Comparison of ENCODE assay signal across 14 cellular contexts in the genomic region with DNA sequence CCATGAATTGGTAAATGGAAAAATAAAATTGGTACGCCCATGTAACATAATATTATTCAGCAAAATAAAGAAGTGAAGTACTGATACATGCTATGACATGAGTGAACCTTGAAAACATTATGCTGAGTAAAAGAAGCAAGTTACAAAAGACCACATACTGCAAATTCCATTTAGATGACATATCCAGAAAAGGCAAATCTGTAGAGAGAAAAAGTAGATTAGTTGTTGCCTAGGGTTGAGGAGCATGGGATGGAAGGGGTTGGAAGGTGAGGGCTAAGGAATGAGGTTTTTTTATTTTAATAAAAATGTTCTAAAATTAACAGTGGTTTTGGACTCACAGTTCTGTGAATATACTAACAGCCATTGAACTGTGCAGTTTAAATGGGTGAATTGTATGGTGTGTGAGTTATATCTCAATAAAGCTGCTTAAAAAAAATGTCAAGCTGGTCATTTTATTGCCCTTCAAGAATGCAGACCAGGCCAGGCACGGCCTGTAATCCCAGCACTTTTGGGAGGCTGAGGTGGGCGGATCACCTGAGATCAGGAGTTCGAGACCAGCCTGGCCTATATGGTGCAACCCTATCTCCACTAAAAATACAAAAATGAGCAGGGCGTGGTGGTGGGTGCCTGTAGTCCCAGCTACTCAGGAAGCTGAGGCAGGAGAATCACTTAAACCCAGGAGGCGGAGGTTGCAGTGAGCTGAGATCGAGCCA. TPM values are rescaled to one million over a fixed set of nuclear protein-coding genes. Genes with fewer than 3 reads are reported as not detected.
DNase-seq lines count a peak whose midpoint lies in the region; ATAC-seq, FAIRE-seq and TF ChIP-seq lines count a peak whose summit lies in the region.
"Had no signal": no experiment of that assay in that cellular context is flagged by ENCODE, and none has a peak within 500 bp of the region (broad histone marks: within the 10 kb centered on the region; RNA-seq: fewer than 3 reads in every experiment).

No MANE protein-coding gene starts in this region.

- no peak for TF ChIP-seq POLR2A in HepG2 (IDR thresholded peaks at IDR 0.05; ENCODE audit: insufficient read depth in 1 of 2, low read depth in 2 of 2, low read length in 2 of 2)

- no peaks in the 10 kb centered on the region for H4K20me1 ChIP-seq in mammary epithelial cell (ENCODE audit: insufficient read depth, low read length)
- H4K20me1 ChIP-seq in HepG2 (ENCODE audit: insufficient read depth, low read length), result no peaks in the 10 kb centered on the region

- H3K79me2 ChIP-seq in mammary epithelial cell (ENCODE audit: insufficient read depth, low read length), result no peaks in the 10 kb centered on the region
- H3K79me2 ChIP-seq in HepG2 (ENCODE audit: insufficient read depth, low read length), result no peaks in the 10 kb centered on the region

- no TSS peak for BruUV-seq in mammary epithelial cell (replicated peaks; lab: Mats Ljungman, UMichigan)
- no TSS peak for BruUV-seq in HepG2 (replicated peaks; lab: Mats Ljungman, UMichigan)

- H3K4me2 ChIP-seq in mammary epithelial cell (ENCODE audit: insufficient read depth, low read depth, low read length) (peak overlapping the region; percentile 74), HepG2 (ENCODE audit: low read depth, low read length) (no peak overlapping the region)

- H3K9me3 Mint-ChIP-seq in activated CD4-positive, alpha-beta memory T cell treated with anti-CD3 and anti-CD28 coated beads for 36 hours, result no peaks in the 10 kb centered on the region
- H3K9me3 Mint-ChIP-seq: CD4-positive, CD25-positive, alpha-beta regulatory T cell had no signal

- no peak overlapping the region for H3K4me3 ChIP-seq in mammary epithelial cell (replicated peaks in 1 of 3; ENCODE audit: insufficient read depth in 1 of 3, low read depth in 2 of 3, low read length in 3 of 3)
- no peak overlapping the region for H3K4me3 ChIP-seq in HepG2 (replicated peaks in 1 of 3; ENCODE audit: insufficient read depth in 1 of 3, low read depth in 2 of 3, low read length in 3 of 3)
- H3K4me3 ChIP-seq: adrenal gland, esophagus muscularis mucosa, left ventricle myocardium inferior, psoas muscle had no signal

- POLR2A ChIA-PET in HepG2 (lab: Yijun Ruan, JAX), result interaction anchor here (1.0 to 1.2 kb wide), 2 partner anchors 9 to 64 kb away, joined by 3 to 5 read pairs; a partner anchor contains a TSS
- POLR2A ChIA-PET in activated CD4-positive, alpha-beta memory T cell treated with anti-CD3 and anti-CD28 coated beads for 36 hours (lab: Charles Lee), result interaction anchor here (1.1 kb wide), 1 partner anchor 88 kb away, joined by 3 read pairs; no protein-coding TSS in a partner anchor

- no peak overlapping the region for H3K27ac Mint-ChIP-seq in activated CD4-positive, alpha-beta memory T cell treated with anti-CD3 and anti-CD28 coated beads for 36 hours

- H3K27me3 ChIP-seq in mammary epithelial cell (ENCODE audit: insufficient read depth, low read length) (no peaks in the 10 kb centered on the region), HepG2 (ENCODE audit: control insufficient read depth in 1 of 2, insufficient read depth in 2 of 2, low read length in 2 of 2) (no peaks in the 10 kb centered on the region)
- H3K27me3 ChIP-seq: adrenal gland, esophagus muscularis mucosa had no signal

- H2AFZ ChIP-seq in mammary epithelial cell (ENCODE audit: low read depth, low read length) (no peak overlapping the region), HepG2 (ENCODE audit: low read length) (no peak overlapping the region)

- H3K4me1 Mint-ChIP-seq in activated CD4-positive, alpha-beta memory T cell treated with anti-CD3 and anti-CD28 coated beads for 36 hours (ENCODE audit: low read depth), result peaks cover 28% of the 10 kb centered on the region

- FAIRE-seq in HepG2 (lab: Jason Lieb, UNC), result no peak

- intact Hi-C loops in mammary epithelial cell (cut with micrococcal nuclease) (loop anchor here (1.0 kb wide), 1 partner anchor 8 kb away; a partner anchor contains a TSS), HepG2 (cut with micrococcal nuclease; ENCODE audit: unreplicated experiment) (no loop called here)
- intact Hi-C loops in activated CD4-positive, alpha-beta memory T cell treated with anti-CD3 and anti-CD28 coated beads for 36 hours (cut with micrococcal nuclease), result loop anchor here (1.0 kb wide), 1 partner anchor 20 kb away; no protein-coding TSS in a partner anchor

- TF ChIP-seq RAD21 in HepG2 (CRISPR knock-in tag; IDR thresholded peaks at IDR 0.05), result no peak

- 69% methylated on average over 6 of the region's 7 CpGs for WGBS in mammary epithelial cell (ENCODE audit: low coverage, missing lambda C conversion rate)
- 81% methylated on average over 7 of the region's 7 CpGs for WGBS in HepG2 (ENCODE audit: low lambda C conversion rate)

- no peaks in the 10 kb centered on the region for H3K36me3 Mint-ChIP-seq in activated CD4-positive, alpha-beta memory T cell treated with anti-CD3 and anti-CD28 coated beads for 36 hours
- H3K36me3 Mint-ChIP-seq: CD4-positive, CD25-positive, alpha-beta regulatory T cell had no signal

- H3K27me3 Mint-ChIP-seq in activated CD4-positive, alpha-beta memory T cell treated with anti-CD3 and anti-CD28 coated beads for 36 hours, result peaks cover 18% of the 10 kb centered on the region

- peaks cover 57% of the 10 kb centered on the region for H3K4me1 ChIP-seq in mammary epithelial cell (ENCODE audit: insufficient read depth, low read length)
- peaks cover 44% of the 10 kb centered on the region for H3K4me1 ChIP-seq in HepG2 (ENCODE audit: insufficient read depth, low read length)

- H3K36me3 ChIP-seq in mammary epithelial cell (ENCODE audit: insufficient read depth, low read length) (no peaks in the 10 kb centered on the region), HepG2 (replicated peaks in 1 of 2; ENCODE audit: control insufficient read depth in 1 of 2, insufficient read depth in 2 of 2, low read length in 2 of 2) (no peaks in the 10 kb centered on the region)
- H3K36me3 ChIP-seq: adrenal gland, esophagus muscularis mucosa, left ventricle myocardium inferior had no signal

- CTCF ChIA-PET in mammary epithelial cell (lab: Charles Lee; ENCODE audit: low non-redundant PET), result no interaction called here
- CTCF ChIA-PET in HepG2 (lab: Yijun Ruan, JAX; ENCODE audit: low intra/inter-chr PET ratio, low total read pairs), result no interaction called here
- CTCF ChIA-PET in activated CD4-positive, alpha-beta memory T cell treated with anti-CD3 and anti-CD28 coated beads for 36 hours (lab: Charles Lee), result interaction anchor here (0.6 to 1.2 kb wide), 2 partner anchors 19 to 50 kb away, joined by 4 read pairs; no protein-coding TSS in a partner anchor

- dilution Hi-C loops in mammary epithelial cell (cut with HindIII; ENCODE audit: low sequenced_read_pairs), result loop anchor here (10.0 kb wide), 1 partner anchor 62 kb away; no protein-coding TSS in a partner anchor

- H3K27ac ChIP-seq in mammary epithelial cell (ENCODE audit: insufficient read depth, low read depth, low read length), result peak overlapping the region; percentile 66
- H3K27ac ChIP-seq in HepG2 (ENCODE audit: extremely low read length, insufficient read depth, low read length), result no peak overlapping the region
- H3K27ac ChIP-seq: adrenal gland, esophagus muscularis mucosa, left ventricle myocardium inferior, psoas muscle had no signal

- no peaks in the 10 kb centered on the region for H3K9me3 ChIP-seq in mammary epithelial cell (replicated peaks; ENCODE audit: insufficient read depth, low read length)
- no peaks in the 10 kb centered on the region for H3K9me3 ChIP-seq in HepG2 (ENCODE audit: low read length)
- H3K9me3 ChIP-seq: adrenal gland, esophagus muscularis mucosa, left ventricle myocardium inferior, psoas muscle had no signal

- TF ChIP-seq EP300 in HepG2 (IDR thresholded peaks at IDR 0.05; ENCODE audit: low read depth in 2 of 2, low read length in 2 of 2) (no peak), HepG2 (CRISPR knock-in tag; IDR thresholded peaks at IDR 0.05; ENCODE audit: borderline replicate concordance) (no peak)

- H3K4me3 Mint-ChIP-seq in activated CD4-positive, alpha-beta memory T cell treated with anti-CD3 and anti-CD28 coated beads for 36 hours, result no peak overlapping the region
- H3K4me3 Mint-ChIP-seq: CD4-positive, CD25-positive, alpha-beta regulatory T cell had no signal

- TF ChIP-seq CTCF in mammary epithelial cell (conservative IDR thresholded peaks at IDR 0.05 in 1 of 2, IDR thresholded peaks at IDR 0.05 in 1 of 2; ENCODE audit: extremely low read depth in 1 of 2, insufficient read depth in 1 of 2, low read depth in 1 of 2, low read length in 2 of 2) (no peak), HepG2 (CRISPR knock-in tag; IDR thresholded peaks at IDR 0.05) (no peak)

- DNase-seq in AG20443 (ENCODE audit: low spot score) (peak; percentile 32), LHCN-M2 (ENCODE audit: low read depth) (peak; percentile 86), mammary epithelial cell (peak; percentile 83), HepG2 (ENCODE audit: low spot score) (peak; percentile 77), NCI-H82 treated with DMSO at 0.1 percent for 48 hours (lab: John Stamatoyannopoulos, UW; ENCODE audit: unreplicated experiment) (no peak), NCI-H446 (lab: John Stamatoyannopoulos, UW) (no peak)
- DNase-seq in activated CD4-positive, alpha-beta memory T cell treated with anti-CD3 and anti-CD28 coated beads for 36 hours, result no peak
- DNase-seq: activated CD4-positive, alpha-beta T cell treated with anti-CD3 and anti-CD28 coated beads, Interleukin-2, amount 50 U/mL, for 48 hours; adrenal gland; left ventricle myocardium inferior; psoas muscle had no signal

- H3K9ac ChIP-seq in mammary epithelial cell (ENCODE audit: insufficient read depth, low read length) (no peak overlapping the region), HepG2 (ENCODE audit: insufficient read depth, low read depth, low read length) (no peak overlapping the region)

- in situ Hi-C loops in mammary epithelial cell (cut with MboI; ENCODE audit: low sequenced_read_pairs in 2 of 2) (no loop called here), HepG2 (cut with HindIII; ENCODE audit: extremely low pct_ligation_motif_present, low pct_unique_long_range_greater_than_20kb) (no loop called here)

- ATAC-seq in HepG2, result peak; percentile 77
- ATAC-seq in GM21447 (IDR thresholded peaks at IDR 0.05; ENCODE audit: unreplicated experiment), result no peak
- ATAC-seq: psoas muscle had no signal

RNA-seq across cellular contexts. Expression of a gene that starts 8.1 kb away (rescaled TPM):
- total RNA-seq in LHCN-M2 (2014; rRNA removed) (107 and 110 TPM in 2 replicates), mammary epithelial cell (100 to 1,000 TPM; 115 to 157 TPM), HepG2 (2016; rRNA removed; fragmentation: Illumina TruSeq; extraction: Trizol) (104 and 105 TPM in 2 replicates)
- 59.4 TPM for polyA plus RNA-seq in LHCN-M2 (2012)
- polyA plus RNA-seq in mammary epithelial cell (32.9 TPM), HepG2 (2011; rRNA removed) (30.4 and 30.5 TPM in 2 replicates)
- polyA minus RNA-seq in mammary epithelial cell, result 172 TPM
- total RNA-seq in HepG2 (2016; cell fraction: cytosol; rRNA removed; fragmentation: Illumina TruSeq; extraction: Trizol; ENCODE audit: low read depth), result 40.0 and 44.2 TPM in 2 replicates
- total RNA-seq in HepG2 (2016; cell fraction: insoluble cytoplasmic fraction; rRNA removed; fragmentation: Illumina TruSeq; extraction: Trizol), result 102 and 106 TPM in 2 replicates
- 33.5 and 37.5 TPM in 2 replicates for total RNA-seq in HepG2 (2016; cell fraction: membrane; rRNA removed; fragmentation: Illumina TruSeq; extraction: Trizol)
- total RNA-seq in HepG2 (2016; cell fraction: nucleus; rRNA removed; fragmentation: Illumina TruSeq; extraction: Trizol), result 208 and 219 TPM in 2 replicates
- 7.7 and 13.1 TPM in 2 replicates for polyA plus RNA-seq in HepG2 (2011; cell fraction: cytosol; rRNA removed)
- polyA plus RNA-seq in HepG2 (2011; cell fraction: nucleus; rRNA removed), result 38.0 and 75.0 TPM in 2 replicates
- 34.1 and 38.3 TPM in 2 replicates for polyA plus RNA-seq in HepG2 (2012)
- polyA plus RNA-seq in HepG2 (2016; cell fraction: cytosol; fragmentation: Illumina TruSeq; extraction: Trizol; ENCODE audit: low read depth), result 3.7 and 3.9 TPM in 2 replicates
- 67.8 and 68.9 TPM in 2 replicates for polyA plus RNA-seq in HepG2 (2016; cell fraction: insoluble cytoplasmic fraction; fragmentation: Illumina TruSeq; extraction: Trizol; ENCODE audit: low read depth)
- polyA plus RNA-seq in HepG2 (2016; cell fraction: membrane; fragmentation: Illumina TruSeq; extraction: Trizol; ENCODE audit: low read depth), result 10.5 and 12.7 TPM in 2 replicates
- 110 and 123 TPM in 2 replicates for polyA plus RNA-seq in HepG2 (2016; cell fraction: nucleus; fragmentation: Illumina TruSeq; extraction: Trizol; ENCODE audit: insufficient read depth, low read depth)
- 42.3 and 46.0 TPM in 2 replicates for polyA minus RNA-seq in HepG2 (2011; rRNA and poly(A)+ RNA removed; ENCODE audit: low replicate concordance)
- polyA minus RNA-seq in HepG2 (2011; cell fraction: cytosol; rRNA and poly(A)+ RNA removed), result 23.2 and 29.7 TPM in 2 replicates
- polyA minus RNA-seq in HepG2 (2011; cell fraction: nucleus; rRNA and poly(A)+ RNA removed), result 241 and 244 TPM in 2 replicates
- total RNA-seq in activated CD4-positive, alpha-beta memory T cell treated with anti-CD3 and anti-CD28 coated beads for 36 hours, result 10 to 100 TPM; 52.6 to 53.3 TPM

Comparison
In these comparisons a context has a peak if more than half of its experiments do, and no peak if none do; other contexts are left out.
1. DNase-seq: peak in AG20443 (single experiment), LHCN-M2 (single experiment), mammary epithelial cell (single experiment) and HepG2 (single experiment); none in activated CD4-positive, alpha-beta memory T cell treated with anti-CD3 and anti-CD28 coated beads for 36 hours (single experiment), NCI-H82 treated with DMSO at 0.1 percent for 48 hours (single experiment) and NCI-H446 (0 of 2).